In the genomic region with DNA sequence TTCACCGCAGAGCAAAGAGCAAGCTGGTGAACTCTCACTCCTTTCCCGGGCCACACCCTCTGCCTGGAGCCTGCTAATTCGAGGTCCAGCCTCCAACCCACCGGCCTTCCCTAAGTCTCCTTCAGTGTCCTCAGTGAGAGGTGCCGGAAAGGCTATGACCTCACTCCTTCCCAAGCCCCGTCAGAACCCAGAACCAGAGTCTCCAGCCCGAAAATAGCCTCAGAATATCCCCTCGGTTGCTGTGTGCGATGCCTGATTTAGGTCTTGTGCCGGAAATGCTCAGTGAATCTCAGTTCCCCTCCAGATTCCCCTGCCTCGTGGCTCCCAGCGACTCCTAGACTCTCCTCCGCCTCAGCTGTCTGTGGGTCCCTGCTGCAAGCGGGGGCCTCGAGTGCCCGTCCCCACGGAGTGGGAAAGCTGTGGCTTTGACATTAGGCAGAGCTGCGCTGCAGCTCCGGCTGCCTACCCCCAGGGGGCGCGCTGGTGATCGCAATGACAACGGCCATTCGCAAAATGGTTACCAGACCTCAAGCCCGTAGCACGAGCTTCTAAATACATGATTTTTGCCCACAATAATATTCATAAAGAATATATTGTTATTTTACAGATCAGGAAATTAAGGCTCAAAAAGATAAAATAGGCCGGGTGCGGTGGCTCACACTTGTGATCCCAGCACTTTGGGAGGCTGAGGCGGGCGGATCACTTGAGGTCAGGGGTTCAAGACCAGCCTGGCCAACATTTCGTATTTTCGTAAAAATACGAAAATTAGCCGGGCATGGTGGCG, we compare ENCODE assay signal across 8 cellular contexts.
DNase-seq lines count a peak whose midpoint lies in the region; ATAC-seq lines count a peak whose summit lies in the region.

No MANE protein-coding gene starts in this region.

- no peaks in the 10 kb centered on the region for H3K9me3 Mint-ChIP-seq in memory B cell

- H3K4me1 Mint-ChIP-seq in memory B cell, result peaks cover 9% of the 10 kb centered on the region

- H3K36me3 ChIP-seq in effector memory CD4-positive, alpha-beta T cell (ENCODE audit: control insufficient read depth, insufficient read depth, low read length), result no peaks in the 10 kb centered on the region

- H3K27me3 ChIP-seq in effector memory CD4-positive, alpha-beta T cell (replicated peaks; ENCODE audit: control insufficient read depth, insufficient read depth, low read length, poor library complexity, severe bottlenecking), result no peaks in the 10 kb centered on the region

- no peak overlapping the region for H3K27ac ChIP-seq in effector memory CD4-positive, alpha-beta T cell (ENCODE audit: insufficient read depth, low read length, poor library complexity, severe bottlenecking)

- H3K9me3 ChIP-seq in effector memory CD4-positive, alpha-beta T cell (ENCODE audit: control insufficient read depth, low read length), result no peaks in the 10 kb centered on the region

- peak overlapping the region; percentile 2 for H3K27ac Mint-ChIP-seq in memory B cell

- H3K27me3 Mint-ChIP-seq in memory B cell, result peaks cover 4% of the 10 kb centered on the region

- no peaks in the 10 kb centered on the region for H3K4me1 ChIP-seq in effector memory CD4-positive, alpha-beta T cell (ENCODE audit: control insufficient read depth, insufficient read depth, low read length, poor library complexity, severe bottlenecking)

- H3K4me3 ChIP-seq in effector memory CD4-positive, alpha-beta T cell (ENCODE audit: insufficient read depth, low read depth, low read length, poor library complexity, severe bottlenecking), result no peak overlapping the region

- no peaks in the 10 kb centered on the region for H3K36me3 Mint-ChIP-seq in memory B cell

- peak overlapping the region; percentile 77 for H3K4me3 Mint-ChIP-seq in memory B cell

- ATAC-seq in memory B cell (ENCODE audit: low read depth) (peak; percentile 62), HG02588 (IDR thresholded peaks at IDR 0.05; ENCODE audit: unreplicated experiment) (no peak)

- DNase-seq in SHP77 (lab: John Stamatoyannopoulos, UW) (peak; percentile 33 to 48), SHP77 treated with DMSO at 0.1 percent for 48 hours (lab: John Stamatoyannopoulos, UW) (no peak), NCI-H226 (peak; percentile 31), memory B cell (ENCODE audit: low spot score in 2 of 2) (peak; percentile 69 to 79)
- peak; percentile 33 to 56 for DNase-seq in activated CD8-positive, alpha-beta memory T cell treated with anti-CD3 and anti-CD28 coated beads for 1 hour (ENCODE audit: extremely low read depth in 1 of 2, low read depth in 1 of 2)
- DNase-seq in effector memory CD4-positive, alpha-beta T cell, result peak; percentile 36 to 64 (median 42)
- DNase-seq in stimulated activated CD8-positive, alpha-beta memory T cell treated with anti-CD3 and anti-CD28 coated beads, Interleukin-12 subunit alpha, Interleukin-12 subunit beta, amount 100 ng/mL, for 24 hours (ENCODE audit: extremely low read depth), result peak; percentile 22
